In genomic region chr10:124688889-124689670, GRCh38 we compare ENCODE assay signal across 1 cellular context.
A peak's percentile ranks its signal among the peaks of the same experiment; 100 is the strongest.
TF ChIP-seq lines count a peak whose summit lies in the region.

No MANE protein-coding gene starts in this region.

TF ChIP-seq in K562, 482 proteins besides CTCF, POLR2A, EP300 and RAD21 (continued from another document and continues in another):
- TF ChIP-seq RREB1 (CRISPR knock-in tag; IDR thresholded peaks at IDR 0.05), result no peak
- TF ChIP-seq HMBOX1 (IDR thresholded peaks at IDR 0.05), result peak; percentile 71
- no peak for TF ChIP-seq RBM14 (IDR thresholded peaks at IDR 0.05; ENCODE audit: borderline replicate concordance, insufficient read depth, low read depth, low read length)
- TF ChIP-seq POLR3G (IDR thresholded peaks at IDR 0.05; ENCODE audit: extremely low read depth, insufficient read length, insufficient replicate concordance), result no peak
- peak; percentile 64 for TF ChIP-seq ARID1B (IDR thresholded peaks at IDR 0.05)
- TF ChIP-seq RUNX1 (IDR thresholded peaks at IDR 0.05; ENCODE audit: low read depth), result no peak
- no peak for TF ChIP-seq ZNF75A (CRISPR knock-in tag; IDR thresholded peaks at IDR 0.05)
- peak; percentile 64; the same call in 1 of the 2 replicates for TF ChIP-seq GATAD2A (IDR thresholded peaks at IDR 0.05)
- TF ChIP-seq SAFB (IDR thresholded peaks at IDR 0.05; ENCODE audit: borderline replicate concordance, low read depth, low read length), result no peak
- no peak for TF ChIP-seq ZBTB26 (CRISPR knock-in tag; IDR thresholded peaks at IDR 0.05)
- no peak for TF ChIP-seq PHB (CRISPR knock-in tag; IDR thresholded peaks at IDR 0.05)
- no peak for TF ChIP-seq ADNP (tag; IDR thresholded peaks at IDR 0.05)
- no peak for TF ChIP-seq TRIM25 (IDR thresholded peaks at IDR 0.05; ENCODE audit: borderline replicate concordance)
- 0 out of 2 replicates have a peak, but pooled peaks have one; percentile 35 for TF ChIP-seq ZNF197 (CRISPR knock-in tag; IDR thresholded peaks at IDR 0.05; ENCODE audit: low read depth)
- peak; percentile 55 for TF ChIP-seq TCF3 (CRISPR knock-in tag; IDR thresholded peaks at IDR 0.05)
- TF ChIP-seq SMARCA4 (IDR thresholded peaks at IDR 0.05), result peak; percentile 47; the same call in 1 of the 2 replicates
- peak; percentile 51; the same call in 1 of the 2 replicates for TF ChIP-seq TEAD4 (IDR thresholded peaks at IDR 0.05; ENCODE audit: low read length)
- no peak for TF ChIP-seq TEAD4 (CRISPR knock-in tag; IDR thresholded peaks at IDR 0.05; ENCODE audit: borderline replicate concordance)
- no peak for TF ChIP-seq NFRKB (IDR thresholded peaks at IDR 0.05; ENCODE audit: low read depth)
- peak; percentile 79; the same call in 1 of the 2 replicates for TF ChIP-seq MAFF (IDR thresholded peaks at IDR 0.05; ENCODE audit: low read length)
- no peak for TF ChIP-seq ATF6 (CRISPR knock-in tag; IDR thresholded peaks at IDR 0.05)
- no peak for TF ChIP-seq CLOCK (CRISPR knock-in tag; IDR thresholded peaks at IDR 0.05; ENCODE audit: borderline replicate concordance)
- no peak for TF ChIP-seq PTTG1 (tag; IDR thresholded peaks at IDR 0.05; ENCODE audit: low read depth)
- no peak for TF ChIP-seq ATF7 (IDR thresholded peaks at IDR 0.05)
- TF ChIP-seq BHLHE40 (IDR thresholded peaks at IDR 0.05; ENCODE audit: low read length), result no peak
- no peak for TF ChIP-seq USF1 (CRISPR knock-in tag; IDR thresholded peaks at IDR 0.05)
- TF ChIP-seq ZFX (CRISPR knock-in tag; IDR thresholded peaks at IDR 0.05), result no peak
- 0 out of 2 replicates have a peak, but pooled peaks have one; percentile 42 for TF ChIP-seq CREB3 (tag; conservative IDR thresholded peaks at IDR 0.05; ENCODE audit: low read depth)
- TF ChIP-seq ZKSCAN1 (IDR thresholded peaks at IDR 0.05; ENCODE audit: low read depth, low read length), result no peak
- no peak for TF ChIP-seq TAL1 (IDR thresholded peaks at IDR 0.05)
- TF ChIP-seq MAFG (tag; conservative IDR thresholded peaks at IDR 0.05), result peak; percentile 81
- no peak for TF ChIP-seq BRCA1 (IDR thresholded peaks at IDR 0.05)
- TF ChIP-seq BRCA1 (CRISPR knock-in tag; IDR thresholded peaks at IDR 0.05), result no peak
- 0 out of 2 replicates have a peak, but pooled peaks have one; percentile 16 for TF ChIP-seq JUN (IDR thresholded peaks at IDR 0.05; ENCODE audit: borderline replicate concordance, low read depth, low read length)
- TF ChIP-seq JUN (CRISPR knock-in tag; IDR thresholded peaks at IDR 0.05; ENCODE audit: borderline replicate concordance), result no peak
- peak; percentile 37; the same call in 1 of the 2 replicates for TF ChIP-seq CXXC5 (CRISPR knock-in tag; IDR thresholded peaks at IDR 0.05)
- TF ChIP-seq EGR1 (conservative IDR thresholded peaks at IDR 0.05), result no peak
- peak; percentile 65 for TF ChIP-seq DPF2 (IDR thresholded peaks at IDR 0.05)
- TF ChIP-seq CBFA2T3 (IDR thresholded peaks at IDR 0.05), result peak; percentile 63
- TF ChIP-seq DNMT1 (IDR thresholded peaks at IDR 0.05), result no peak
- TF ChIP-seq POLR3A (IDR thresholded peaks at IDR 0.05; ENCODE audit: borderline replicate concordance, extremely low read depth, insufficient read depth, insufficient read length), result no peak
- TF ChIP-seq ZNF717 (CRISPR knock-in tag; IDR thresholded peaks at IDR 0.05), result no peak
- 0 out of 4 replicates have a peak, but pooled peaks of 1 of the 2 experiments have one; percentile 16 for TF ChIP-seq HDAC1 (IDR thresholded peaks at IDR 0.05)
- TF ChIP-seq ZNF24 (IDR thresholded peaks at IDR 0.05), result no peak
- 0 out of 2 replicates have a peak, but pooled peaks have one; percentile 3 for TF ChIP-seq KLF16 (IDR thresholded peaks at IDR 0.05)
- TF ChIP-seq MITF (IDR thresholded peaks at IDR 0.05), result no peak
- no peak for TF ChIP-seq SMARCB1 (IDR thresholded peaks at IDR 0.05; ENCODE audit: insufficient read length, low read depth)
- no peak for TF ChIP-seq ETS1 (conservative IDR thresholded peaks at IDR 0.05; ENCODE audit: control insufficient read depth, low read depth, low read length)
- no peak for TF ChIP-seq TOE1 (IDR thresholded peaks at IDR 0.05; ENCODE audit: borderline replicate concordance)
- TF ChIP-seq TOE1 (CRISPR knock-in tag; IDR thresholded peaks at IDR 0.05; ENCODE audit: borderline replicate concordance, low read depth), result no peak
